ENCODE assay signal across 9 cellular contexts in the genomic region with DNA sequence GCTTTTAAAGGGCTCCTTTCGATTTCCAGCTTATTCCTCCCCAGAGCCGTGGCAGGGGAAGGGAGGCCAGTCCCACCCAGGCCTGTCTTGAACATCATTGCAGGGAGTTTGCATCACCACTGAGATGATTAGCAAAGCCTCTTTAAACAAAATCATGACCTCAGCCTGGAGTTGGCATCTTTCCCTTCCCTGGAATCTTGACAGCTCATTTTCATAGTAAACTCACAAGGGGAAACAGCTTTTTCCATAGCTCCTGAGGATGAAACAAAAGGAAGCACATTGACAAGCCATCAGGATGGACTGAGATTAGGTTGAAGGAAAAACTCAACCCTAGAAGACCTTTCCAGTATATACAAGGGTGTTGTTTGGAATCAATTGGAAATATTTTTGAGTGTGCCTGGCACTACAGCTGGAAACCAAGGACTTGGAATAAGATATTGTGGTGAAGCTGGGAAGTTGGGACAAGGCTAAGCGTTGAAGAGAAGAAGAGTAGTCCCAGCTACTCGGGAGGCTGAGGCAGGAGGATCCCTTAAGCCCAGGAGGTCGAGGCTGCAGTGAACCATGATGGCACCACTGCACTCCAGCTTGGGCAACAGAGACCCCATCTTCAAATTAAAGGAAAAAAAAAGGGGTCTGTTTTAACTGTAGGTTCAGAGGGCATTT. TPM values are rescaled to one million over a fixed set of nuclear protein-coding genes. Genes with fewer than 3 reads are reported as not detected.
DNase-seq lines count a peak whose midpoint lies in the region; ATAC-seq and TF ChIP-seq lines count a peak whose summit lies in the region.
"Had no signal": no experiment of that assay in that cellular context is flagged by ENCODE, and none has a peak within 500 bp of the region (broad histone marks: within the 10 kb centered on the region; RNA-seq: fewer than 3 reads in every experiment).

No MANE protein-coding gene starts in this region.

- no peak for TF ChIP-seq CTCF in BE2C (IDR thresholded peaks at IDR 0.05; ENCODE audit: low read depth, low read length)

- H3K9me3 ChIP-seq in mesodermal cell (ENCODE audit: control insufficient read depth, low read length) (no peaks in the 10 kb centered on the region), BE2C (no peaks in the 10 kb centered on the region)

- 80 to 86% methylated on average over 5 of the region's 5 CpGs for WGBS in mesodermal cell (ENCODE audit: insufficient coverage in 2 of 2), 2 experiments

- ATAC-seq in HG03520 (IDR thresholded peaks at IDR 0.05; ENCODE audit: unreplicated experiment), result no peak

- H3K36me3 ChIP-seq in mesodermal cell (ENCODE audit: control insufficient read depth, insufficient read depth, low read length) (no peaks in the 10 kb centered on the region), BE2C (no peaks in the 10 kb centered on the region)

- H3K27ac ChIP-seq in mesodermal cell (ENCODE audit: low read depth, low read length, severe bottlenecking), result peak overlapping the region; percentile 30
- H3K27ac ChIP-seq: C4-2B had no signal

- no peak overlapping the region for H3K4me3 ChIP-seq in mesodermal cell (ENCODE audit: extremely low read depth, insufficient read depth, low read length, poor library complexity, severe bottlenecking)
- H3K4me3 ChIP-seq in BE2C (ENCODE audit: low read depth, low read length), result no peak overlapping the region

- DNase-seq in NCI-H2171 treated with DMSO at 0.1 percent for 48 hours (lab: John Stamatoyannopoulos, UW) (peak; percentile 12), NCI-H2171 (lab: John Stamatoyannopoulos, UW) (no peak), epidermal melanocyte (ENCODE audit: insufficient read length, low spot score) (peak; percentile 62), BE2C (no peak)
- DNase-seq in activated CD4-positive, alpha-beta T cell treated with anti-CD3 and anti-CD28 coated beads, Interleukin-2, amount 50 U/mL, for 48 hours, result no peak
- DNase-seq in activated CD4-positive, CD25-positive, alpha-beta regulatory T cell treated with anti-CD3 and anti-CD28 coated beads, Interleukin-2, amount 50 U/mL, for 72 hours, result no peak

- H3K4me1 ChIP-seq in mesodermal cell (ENCODE audit: control insufficient read depth, insufficient read depth, low read length, poor library complexity, severe bottlenecking) (peaks cover 15% of the 10 kb centered on the region), BE2C (peaks cover 5% of the 10 kb centered on the region; the same call in 1 of the 2 replicates)

- no peaks in the 10 kb centered on the region for H3K27me3 ChIP-seq in BE2C

RNA-seq across cellular contexts. Expression of a gene that starts 3.1 kb away (rescaled TPM):
- 22.8 TPM for polyA plus RNA-seq in mesodermal cell (2013, experiment 1 of 2)
- polyA plus RNA-seq in mesodermal cell (2013, experiment 2 of 2), result 20.9 TPM
- polyA plus RNA-seq in BE2C (2012; ENCODE audit: insufficient read depth, insufficient read length, low read depth), result 10.5 TPM

RNA-seq across cellular contexts. Expression of a gene that starts 35.2 kb away (rescaled TPM):
- 5.5 TPM for polyA plus RNA-seq in mesodermal cell (2013, experiment 1 of 2)
- polyA plus RNA-seq in mesodermal cell (2013, experiment 2 of 2), result 6.1 TPM
- polyA plus RNA-seq in BE2C (2012; ENCODE audit: insufficient read depth, insufficient read length, low read depth), result 4.9 TPM

RNA-seq across cellular contexts. Expression of a gene that starts 35.6 kb away (rescaled TPM):
- polyA plus RNA-seq in mesodermal cell (2013, experiment 1 of 2), result 5.7 TPM
- polyA plus RNA-seq in mesodermal cell (2013, experiment 2 of 2), result 7.5 TPM
- 14.2 TPM for polyA plus RNA-seq in BE2C (2012; ENCODE audit: insufficient read depth, insufficient read length, low read depth)

Comparison
In these comparisons a context has a peak if more than half of its experiments do, and no peak if none do; other contexts are left out.
1. DNase-seq: peak in NCI-H2171 treated with DMSO at 0.1 percent for 48 hours (single experiment) and epidermal melanocyte (single experiment); none in NCI-H2171 (single experiment), activated CD4-positive, alpha-beta T cell treated with anti-CD3 and anti-CD28 coated beads, Interleukin-2, amount 50 U/mL, for 48 hours (0 of 2), activated CD4-positive, CD25-positive, alpha-beta regulatory T cell treated with anti-CD3 and anti-CD28 coated beads, Interleukin-2, amount 50 U/mL, for 72 hours (single experiment) and BE2C (single experiment).